Comparison of ENCODE assay signal across 8 cellular contexts in genomic region chr19:2061936-2062729, GRCh38. TPM values are rescaled to one million over a fixed set of nuclear protein-coding genes. Genes with fewer than 3 reads are reported as not detected.
A peak's percentile ranks its signal among the peaks of the same experiment; 100 is the strongest.
DNase-seq lines count a peak whose midpoint lies in the region; FAIRE-seq and TF ChIP-seq lines count a peak whose summit lies in the region.

No MANE protein-coding gene starts in this region.

- peak overlapping the region; percentile 93 for H3K27ac ChIP-seq in HL-60 (replicated peaks)

- TF ChIP-seq CTCF in GM12864 (IDR thresholded peaks at IDR 0.05; ENCODE audit: low read depth, low read length, missing control alignments) (no peak), HL-60 (IDR thresholded peaks at IDR 0.05; ENCODE audit: insufficient read depth, low read length) (no peak), bronchial epithelial cell (IDR thresholded peaks at IDR 0.05; ENCODE audit: insufficient read depth, low read length, severe bottlenecking) (no peak)

- H3K27me3 ChIP-seq in HL-60 (ENCODE audit: insufficient read depth, poor library complexity, severe bottlenecking) (no peaks in the 10 kb centered on the region), bronchial epithelial cell (ENCODE audit: control insufficient read depth, insufficient read depth, low read length) (no peaks in the 10 kb centered on the region), mononuclear cell (ENCODE audit: insufficient read depth, low read length) (no peaks in the 10 kb centered on the region)

- peak overlapping the region; percentile 63 for H3K4me3 ChIP-seq in GM12864 (ENCODE audit: low read depth, low read length)
- H3K4me3 ChIP-seq in HL-60 (replicated peaks; ENCODE audit: insufficient read depth, low read length) = peak overlapping the region; percentile 51
- peak overlapping the region; percentile 45 for H3K4me3 ChIP-seq in bronchial epithelial cell (ENCODE audit: low read depth, low read length)
- H3K4me3 ChIP-seq in mononuclear cell (ENCODE audit: low read length) = peak overlapping the region; percentile 50

- FAIRE-seq in bronchial epithelial cell (lab: Jason Lieb, UNC) = no peak

- no peak for DNase-seq in GM12864 (ENCODE audit: low read depth)
- DNase-seq in HL-60 (ENCODE audit: low read depth in 1 of 2, low spot score in 1 of 2) = no peak
- DNase-seq in bronchial epithelial cell (ENCODE audit: low read depth) = no peak
- DNase-seq in GM19238 (ENCODE audit: insufficient read length, low spot score) = no peak
- DNase-seq in HuH-7 (ENCODE audit: low spot score) = no peak
- no peak for DNase-seq in HK-2 (ENCODE audit: unreplicated experiment)
- no peak for DNase-seq in stimulated activated naive CD4-positive, alpha-beta T cell (lab: John Stamatoyannopoulos, UW)

- H3K36me3 ChIP-seq in bronchial epithelial cell (ENCODE audit: control insufficient read depth, insufficient read depth, low read length) = no peaks in the 10 kb centered on the region

- H3K9me3 ChIP-seq in mononuclear cell (ENCODE audit: low read depth, low read length) = no peaks in the 10 kb centered on the region

- H3K4me1 ChIP-seq in mononuclear cell (ENCODE audit: insufficient read depth, low read length) = peaks cover 50% of the 10 kb centered on the region

RNA-seq across cellular contexts. Expression of gene MKNK2, which starts 11.1 kb away (rescaled TPM):
- 251 and 1,002 TPM in 2 replicates for total RNA-seq in bronchial epithelial cell
- total RNA-seq in mononuclear cell = 163 TPM

RNA-seq across cellular contexts. Expression of gene MOB3A, which starts 34.0 kb away (rescaled TPM):
- total RNA-seq in bronchial epithelial cell (15.8 and 19.5 TPM in 2 replicates), mononuclear cell (87.3 TPM)

RNA-seq across cellular contexts. Expression of gene IZUMO4, which starts 34.6 kb away (rescaled TPM):
- total RNA-seq in bronchial epithelial cell (3.7 and 5.9 TPM in 2 replicates), mononuclear cell (2.9 TPM)

RNA-seq across cellular contexts. Expression of gene BTBD2, which starts 46.6 kb away (rescaled TPM):
- 23.2 and 30.6 TPM in 2 replicates for total RNA-seq in bronchial epithelial cell
- total RNA-seq in mononuclear cell = 23.2 TPM
